Comparison of ENCODE assay signal across 8 cellular contexts in the genomic region with DNA sequence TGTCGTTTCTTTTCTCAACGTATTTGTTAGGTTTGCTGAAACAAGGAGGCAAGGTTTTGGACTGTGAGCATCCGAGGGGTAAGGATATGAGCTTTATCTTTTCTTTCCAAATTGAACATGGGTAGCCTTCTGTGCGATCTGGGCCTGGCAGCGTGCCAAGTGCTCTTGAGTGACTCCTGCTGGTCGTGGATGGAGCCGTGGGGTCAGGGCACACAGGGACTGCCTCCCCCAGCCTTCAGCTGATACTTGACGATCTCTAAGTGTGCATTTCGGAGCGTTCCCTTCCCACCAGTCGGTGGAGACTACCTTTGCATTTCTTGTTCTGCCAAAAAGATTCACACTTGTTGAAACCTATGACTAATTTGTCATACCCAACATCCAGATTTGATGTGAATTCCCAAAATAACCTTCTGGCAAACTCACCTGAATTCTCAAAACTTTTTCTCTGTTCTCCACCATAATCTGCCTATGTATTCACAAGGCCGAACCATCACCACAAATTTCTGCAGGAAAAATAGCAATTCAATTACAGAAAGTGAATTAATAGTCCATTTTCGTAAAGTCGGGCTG. TPM values are rescaled to one million over a fixed set of nuclear protein-coding genes. Genes with fewer than 3 reads are reported as not detected.
DNase-seq lines count a peak whose midpoint lies in the region; ATAC-seq and TF ChIP-seq lines count a peak whose summit lies in the region.

No MANE protein-coding gene starts in this region.

- no peak for TF ChIP-seq POLR2A in vagina (IDR thresholded peaks at IDR 0.05)

- intact Hi-C loops in colonic mucosa (cut with DNase I) = no loop called here
- intact Hi-C loops in vagina (cut with DNase I) = no loop called here

- H3K9ac ChIP-seq in colonic mucosa (ENCODE audit: low read depth in 2 of 2, low read length in 2 of 2) = no peak overlapping the region

- H3K27ac ChIP-seq in colonic mucosa (no peak overlapping the region), vagina (peak overlapping the region; percentile 65)

- no peaks in the 10 kb centered on the region for H3K27me3 ChIP-seq in colonic mucosa
- H3K27me3 ChIP-seq in vagina = no peaks in the 10 kb centered on the region

- H3K4me1 Mint-ChIP-seq in T-helper 2 cell treated with Interferon-gamma antibody and Interleukin-4, amounts not matched to agents 5 μg/mL and 100 μg/mL, for 36 hours (ENCODE audit: low read depth) = peaks cover 31% of the 10 kb centered on the region

- peak overlapping the region; percentile 47 for H3K27ac Mint-ChIP-seq in T-helper 2 cell treated with Interferon-gamma antibody and Interleukin-4, amounts not matched to agents 5 μg/mL and 100 μg/mL, for 36 hours

- TF ChIP-seq CTCF in colonic mucosa (IDR thresholded peaks at IDR 0.05) (peak; percentile 27), omental fat pad (IDR thresholded peaks at IDR 0.05) (peak in 1 of 3 donors; percentile 3), vagina (IDR thresholded peaks at IDR 0.05) (peak in 1 of 3 experiments; percentile 54)

- H3K36me3 ChIP-seq in colonic mucosa = no peaks in the 10 kb centered on the region
- no peaks in the 10 kb centered on the region for H3K36me3 ChIP-seq in vagina

- H3K4me3 ChIP-seq in colonic mucosa = no peak overlapping the region
- H3K4me3 ChIP-seq in vagina = no peak overlapping the region

- H3K4me1 ChIP-seq in colonic mucosa = no peaks in the 10 kb centered on the region
- no peaks in the 10 kb centered on the region for H3K4me1 ChIP-seq in vagina

- H3K27me3 Mint-ChIP-seq in T-helper 2 cell treated with Interferon-gamma antibody and Interleukin-4, amounts not matched to agents 5 μg/mL and 100 μg/mL, for 36 hours (ENCODE audit: low read depth) = peaks cover 10% of the 10 kb centered on the region

- H3K9me3 Mint-ChIP-seq in T-helper 2 cell treated with Interferon-gamma antibody and Interleukin-4, amounts not matched to agents 5 μg/mL and 100 μg/mL, for 36 hours = peaks cover 11% of the 10 kb centered on the region

- H3K9me3 ChIP-seq in colonic mucosa (no peaks in the 10 kb centered on the region), vagina (no peaks in the 10 kb centered on the region)

- H3K4me3 Mint-ChIP-seq in T-helper 2 cell treated with Interferon-gamma antibody and Interleukin-4, amounts not matched to agents 5 μg/mL and 100 μg/mL, for 36 hours = no peak overlapping the region

- DNase-seq in NCI-H748 (lab: John Stamatoyannopoulos, UW; ENCODE audit: unreplicated experiment) (peak; percentile 13), NCI-H748 treated with DMSO at 0.1 percent for 48 hours (lab: John Stamatoyannopoulos, UW) (no peak), colonic mucosa (peak; percentile 45), omental fat pad (ENCODE audit: low spot score) (peak; percentile 50), vagina (ENCODE audit: extremely low spot score in 2 of 2) (no peak), foreskin melanocyte (no peak)
- DNase-seq in T-helper 2 cell treated with Interferon-gamma antibody and Interleukin-4, amounts not matched to agents 5 μg/mL and 100 μg/mL, for 36 hours (ENCODE audit: low spot score) = no peak
- no peak for DNase-seq in central memory CD4-positive, alpha-beta T cell

- H3K36me3 Mint-ChIP-seq in T-helper 2 cell treated with Interferon-gamma antibody and Interleukin-4, amounts not matched to agents 5 μg/mL and 100 μg/mL, for 36 hours (ENCODE audit: low read depth) = peaks cover 8% of the 10 kb centered on the region

- peak; percentile 65 for ATAC-seq in omental fat pad (ENCODE audit: low FRiP score)

RNA-seq across cellular contexts. Expression of gene CLMP, which starts 40.2 kb away (rescaled TPM):
- total RNA-seq in colonic mucosa = 10 to 100 TPM in 1 of 2 donors, 1 to 10 TPM in 1; 3.3 to 13.2 TPM
- total RNA-seq in omental fat pad = 100 to 1,000 TPM in 3 of 4 donors, 10 to 100 TPM in 1; 89.7 to 182 (median 157) TPM
- total RNA-seq in vagina = 99.4 TPM

Comparison
In these comparisons a context has a peak if more than half of its experiments do, and no peak if none do; other contexts are left out.
1. DNase-seq: peak in NCI-H748 (single experiment), colonic mucosa (single experiment) and omental fat pad (single experiment); none in NCI-H748 treated with DMSO at 0.1 percent for 48 hours (single experiment), T-helper 2 cell treated with Interferon-gamma antibody and Interleukin-4, amounts not matched to agents 5 μg/mL and 100 μg/mL, for 36 hours (single experiment), vagina (0 of 2), foreskin melanocyte (single experiment) and central memory CD4-positive, alpha-beta T cell (single experiment).